In the genomic region with DNA sequence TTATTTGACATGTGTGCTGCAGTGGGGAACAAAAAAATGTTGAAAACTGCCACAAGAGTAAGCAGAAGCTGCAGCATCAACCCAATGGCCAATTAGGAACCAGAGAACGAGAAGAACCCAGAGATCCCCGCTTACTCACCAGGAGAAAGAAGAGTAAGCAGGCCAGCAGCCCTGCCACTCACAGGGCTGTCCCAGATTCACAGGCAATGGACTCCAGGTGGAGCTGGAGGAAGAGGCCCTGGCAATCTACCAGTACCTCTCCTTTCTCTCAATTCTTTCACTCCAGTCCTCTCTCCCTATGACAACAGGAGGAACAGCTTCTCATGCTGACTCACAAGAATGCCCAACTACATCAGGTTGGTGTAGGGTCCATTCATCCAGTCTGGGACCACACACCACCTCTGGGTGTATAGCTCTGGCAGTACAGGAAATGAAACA, we compare ENCODE assay signal across 1 cellular context.
TF ChIP-seq lines count a peak whose summit lies in the region.

No MANE protein-coding gene starts in this region.

TF ChIP-seq in HepG2, 621 proteins besides CTCF, POLR2A, EP300 and RAD21 (continued from another document):
- TF ChIP-seq ZNF710 (CRISPR knock-in tag; IDR thresholded peaks at IDR 0.05; ENCODE audit: borderline replicate concordance) (no peak), KMT2B (CRISPR knock-in tag; IDR thresholded peaks at IDR 0.05) (no peak), ZSCAN12 (CRISPR knock-in tag; IDR thresholded peaks at IDR 0.05) (no peak)
